Comparison of ENCODE assay signal across 10 cellular contexts in the genomic region with DNA sequence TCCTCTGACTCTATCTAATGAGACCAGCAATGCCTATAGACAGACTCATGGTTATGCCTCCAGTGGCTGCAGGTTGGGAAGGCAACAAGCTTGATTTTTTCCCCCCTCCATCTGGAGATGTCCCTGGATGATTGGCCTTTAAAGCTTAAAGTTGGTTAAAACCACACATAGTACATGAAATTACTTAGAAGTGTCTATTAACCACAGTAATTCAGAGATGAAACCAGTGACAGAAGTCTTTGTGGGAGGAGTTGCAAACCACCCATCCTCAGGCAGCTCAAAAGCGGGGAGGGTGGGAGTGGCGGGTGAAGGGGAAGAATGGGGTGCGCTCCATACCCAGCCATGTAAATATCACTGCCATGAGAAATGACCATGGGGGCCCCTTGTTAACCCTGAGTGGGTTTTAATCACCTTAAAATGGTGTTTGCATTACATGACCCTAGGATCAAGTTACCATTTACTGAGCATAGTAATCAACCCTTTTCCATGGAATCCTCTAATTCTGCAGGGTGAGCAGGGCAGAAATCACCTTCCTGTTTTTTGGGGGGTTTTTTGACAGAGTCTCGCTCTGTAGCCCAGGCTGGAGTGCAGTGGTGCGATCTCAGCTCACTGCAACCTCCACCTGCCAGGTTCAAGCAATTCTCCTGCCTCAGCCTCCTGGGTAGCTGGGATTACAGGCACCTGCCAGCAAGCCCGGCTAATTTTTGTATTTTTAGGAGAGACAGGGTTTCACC.
A peak's percentile ranks its signal among the peaks of the same experiment; 100 is the strongest.
DNase-seq lines count a peak whose midpoint lies in the region; ATAC-seq and TF ChIP-seq lines count a peak whose summit lies in the region.
"Had no signal": no experiment of that assay in that cellular context is flagged by ENCODE, and none has a peak within 500 bp of the region (broad histone marks: within the 10 kb centered on the region; RNA-seq: fewer than 3 reads in every experiment).

No MANE protein-coding gene starts in this region.

- CTCF ChIA-PET in naive thymus-derived CD4-positive, alpha-beta T cell (lab: Charles Lee) = no interaction called here

- peak overlapping the region in 1 of 10 donors; percentile 18 for H3K4me3 Mint-ChIP-seq in naive thymus-derived CD4-positive, alpha-beta T cell
- no peak overlapping the region for H3K4me3 Mint-ChIP-seq in endothelial cell (ENCODE audit: unreplicated experiment)

- ATAC-seq in GM18861 (IDR thresholded peaks at IDR 0.05; ENCODE audit: unreplicated experiment) (peak; percentile 72), GM21576 (IDR thresholded peaks at IDR 0.05; ENCODE audit: unreplicated experiment) (peak; percentile 58), HG03558 (IDR thresholded peaks at IDR 0.05; ENCODE audit: extremely low read depth, unreplicated experiment) (peak; percentile 62), HG03039 (IDR thresholded peaks at IDR 0.05; ENCODE audit: unreplicated experiment) (no peak), Right ventricle myocardium superior (ENCODE audit: poor library complexity) (no peak)
- peak; percentile 53 for ATAC-seq in naive thymus-derived CD4-positive, alpha-beta T cell

- peaks cover 27 to 79% (median 71%) of the 10 kb centered on the region in 7 donors for H3K4me1 Mint-ChIP-seq in naive thymus-derived CD4-positive, alpha-beta T cell
- H3K4me1 Mint-ChIP-seq in endothelial cell (ENCODE audit: unreplicated experiment) = peaks cover 3% of the 10 kb centered on the region

- intact Hi-C loops in naive thymus-derived CD4-positive, alpha-beta T cell (cut with micrococcal nuclease) = no loop called here
- intact Hi-C loops in Right ventricle myocardium superior (cut with DNase I) = no loop called here

- no peaks in the 10 kb centered on the region for H3K27me3 Mint-ChIP-seq in naive thymus-derived CD4-positive, alpha-beta T cell
- peaks cover 5% of the 10 kb centered on the region for H3K27me3 Mint-ChIP-seq in endothelial cell (ENCODE audit: unreplicated experiment)

- peaks cover 0 to 16% of the 10 kb centered on the region in 2 donors for H3K4me1 ChIP-seq in naive thymus-derived CD4-positive, alpha-beta T cell (ENCODE audit: control insufficient read depth in 2 of 2, insufficient read depth in 2 of 2, low read length in 2 of 2)

- H3K4me3 ChIP-seq in naive thymus-derived CD4-positive, alpha-beta T cell (ENCODE audit: low read length) = no peak overlapping the region
- H3K4me3 ChIP-seq: lung had no signal

- H3K9me3 ChIP-seq in naive thymus-derived CD4-positive, alpha-beta T cell (ENCODE audit: control insufficient read depth in 2 of 3, low read length in 3 of 3) = no peaks in the 10 kb centered on the region

- H3K27me3 ChIP-seq in naive thymus-derived CD4-positive, alpha-beta T cell (ENCODE audit: control insufficient read depth in 2 of 2, insufficient read depth in 2 of 2, low read length in 2 of 2) = no peaks in the 10 kb centered on the region

- peaks cover 0 to 18% (median 3%) of the 10 kb centered on the region in 3 experiments for H3K36me3 ChIP-seq in naive thymus-derived CD4-positive, alpha-beta T cell (ENCODE audit: control insufficient read depth in 2 of 3, insufficient read depth in 3 of 3, low read length in 3 of 3)

- peak overlapping the region in 1 of 9 donors; percentile 53 for H3K27ac Mint-ChIP-seq in naive thymus-derived CD4-positive, alpha-beta T cell
- H3K27ac Mint-ChIP-seq in endothelial cell (ENCODE audit: unreplicated experiment) = no peak overlapping the region

- peaks cover 0 to 2% (median 0%) of the 10 kb centered on the region in 11 donors for H3K9me3 Mint-ChIP-seq in naive thymus-derived CD4-positive, alpha-beta T cell
- H3K9me3 Mint-ChIP-seq in endothelial cell (ENCODE audit: unreplicated experiment) = no peaks in the 10 kb centered on the region

- peak in 1 of 9 donors; percentile 34 for DNase-seq in naive thymus-derived CD4-positive, alpha-beta T cell
- no peak for DNase-seq in NOMO-1 treated with DMSO at 0.1 percent for 48 hours (lab: John Stamatoyannopoulos, UW; ENCODE audit: unreplicated experiment)
- no peak for DNase-seq in endothelial cell (ENCODE audit: low spot score)
- DNase-seq in Right ventricle myocardium superior = no peak
- DNase-seq: NCI-H1092 treated with DMSO at 0.1 percent for 48 hours had no signal

- no peak overlapping the region for H3K27ac ChIP-seq in naive thymus-derived CD4-positive, alpha-beta T cell (ENCODE audit: low read depth, low read length)

- POLR2A ChIA-PET in naive thymus-derived CD4-positive, alpha-beta T cell (lab: Charles Lee) = no interaction called here

- TF ChIP-seq CTCF in endothelial cell (IDR thresholded peaks at IDR 0.05; ENCODE audit: unreplicated experiment) = no peak

- peaks cover 9 to 52% (median 32%) of the 10 kb centered on the region in 5 donors for H3K36me3 Mint-ChIP-seq in naive thymus-derived CD4-positive, alpha-beta T cell
- H3K36me3 Mint-ChIP-seq in endothelial cell (ENCODE audit: low read depth, unreplicated experiment) = peaks cover 11% of the 10 kb centered on the region

Comparison
In these comparisons a context has a peak if more than half of its experiments do, and no peak if none do; other contexts are left out.
1. ATAC-seq: peak in GM18861 (single experiment), GM21576 (single experiment), HG03558 (single experiment) and naive thymus-derived CD4-positive, alpha-beta T cell (single experiment); none in HG03039 (single experiment) and Right ventricle myocardium superior (single experiment).